ENCODE assay signal across 8 cellular contexts in the genomic region with DNA sequence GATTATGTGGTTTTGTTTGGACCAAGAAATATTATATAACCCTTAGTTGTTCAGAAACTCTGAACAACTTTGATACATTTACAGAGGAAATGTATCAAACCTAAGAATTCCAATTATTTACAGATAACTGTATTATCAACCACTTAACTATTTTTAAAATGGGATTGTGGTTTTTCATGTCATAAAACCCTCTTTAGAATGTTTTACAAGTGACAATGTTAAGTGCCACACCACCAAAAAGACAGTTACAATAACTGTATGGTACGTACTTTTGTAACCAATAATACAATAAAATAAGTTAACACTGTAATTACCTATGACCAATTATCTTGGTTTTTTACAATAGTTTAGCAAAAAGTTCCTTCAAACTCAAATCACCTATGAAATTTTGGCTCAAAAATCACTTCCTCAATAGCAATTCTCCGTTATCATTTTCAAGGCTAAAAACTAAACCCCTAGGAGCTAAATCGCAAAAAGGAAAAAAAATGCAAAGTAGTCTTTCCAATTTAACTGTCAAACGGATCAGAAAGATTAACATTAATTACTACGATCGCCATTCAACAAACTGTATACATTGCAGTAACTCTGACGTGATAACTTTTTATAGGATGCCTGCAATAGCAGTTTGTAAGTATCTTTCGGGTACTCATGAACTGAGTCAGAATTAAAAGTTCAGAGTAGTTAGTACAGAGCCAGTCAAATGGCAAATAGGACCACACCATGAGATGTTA. TPM values are rescaled to one million over a fixed set of nuclear protein-coding genes. Genes with fewer than 3 reads are reported as not detected.
DNase-seq lines count a peak whose midpoint lies in the region; ATAC-seq and TF ChIP-seq lines count a peak whose summit lies in the region.

No MANE protein-coding gene starts in this region.

- H3K36me3 Mint-ChIP-seq in MCF 10A (ENCODE audit: insufficient read depth, unreplicated experiment) = no peaks in the 10 kb centered on the region
- no peaks in the 10 kb centered on the region for H3K36me3 Mint-ChIP-seq in naive B cell

- H3K27me3 Mint-ChIP-seq in MCF 10A (ENCODE audit: insufficient read depth, unreplicated experiment) = no peaks in the 10 kb centered on the region
- H3K27me3 Mint-ChIP-seq in naive B cell = no peaks in the 10 kb centered on the region

- H3K4me1 Mint-ChIP-seq in MCF 10A (ENCODE audit: insufficient read depth, unreplicated experiment) (peaks cover 21% of the 10 kb centered on the region), naive B cell (peaks cover 5 to 29% (median 6%) of the 10 kb centered on the region in 3 donors)

- H3K9me3 ChIP-seq in BLaER1 = no peaks in the 10 kb centered on the region

- H3K27ac Mint-ChIP-seq in MCF 10A (ENCODE audit: low read depth, unreplicated experiment) (peak overlapping the region; percentile 92), naive B cell (peak overlapping the region; percentile 75 to 98 (median 92))

- peak overlapping the region; percentile 96 for H3K27ac ChIP-seq in BLaER1

- H3K4me3 Mint-ChIP-seq in MCF 10A (ENCODE audit: unreplicated experiment) (no peak overlapping the region), naive B cell (peak overlapping the region in 3 of 8 donors; percentile 94 to 98 (median 97))

- DNase-seq in MCF 10A (ENCODE audit: unreplicated experiment) (no peak), naive B cell (no peak), AG08396 (ENCODE audit: low spot score) (no peak), NOMO-1 treated with DMSO at 0.1 percent for 48 hours (lab: John Stamatoyannopoulos, UW; ENCODE audit: unreplicated experiment) (no peak), SKM-1 (lab: John Stamatoyannopoulos, UW; ENCODE audit: unreplicated experiment) (no peak)
- DNase-seq in stimulated activated CD4-positive, alpha-beta T cell treated with anti-CD3 and anti-CD28 coated beads, Interleukin-1b, Interleukin-23, amount 100 ng/mL, for 48 hours = no peak

- H3K9ac ChIP-seq in BLaER1 = peak overlapping the region; percentile 94

- TF ChIP-seq CTCF in MCF 10A (IDR thresholded peaks at IDR 0.05; ENCODE audit: unreplicated experiment) = no peak

- H3K27me3 ChIP-seq in BLaER1 = no peaks in the 10 kb centered on the region

- peaks cover 57% of the 10 kb centered on the region for H4K20me1 ChIP-seq in BLaER1

- ATAC-seq in HG03378 (IDR thresholded peaks at IDR 0.05; ENCODE audit: unreplicated experiment) (peak; percentile 11), naive B cell (ENCODE audit: low read depth in 2 of 2) (no peak)

- POLR2A ChIA-PET in MCF 10A (lab: Yijun Ruan, JAX) = interaction anchor here (0.5 to 3.9 kb wide), 5 partner anchors 10 to 58 kb away, joined by 3 to 22 read pairs (median 3); no protein-coding TSS in a partner anchor

- intact Hi-C loops in MCF 10A (cut with micrococcal nuclease) = loop anchor here (1.0 to 10.0 kb wide), 4 partner anchors 38 to 105 kb away; no protein-coding TSS in a partner anchor

- no peaks in the 10 kb centered on the region for H3K9me3 Mint-ChIP-seq in MCF 10A (ENCODE audit: unreplicated experiment)
- no peaks in the 10 kb centered on the region for H3K9me3 Mint-ChIP-seq in naive B cell

- BruUV-seq in MCF 10A (replicated peaks; lab: Mats Ljungman, UMichigan) = TSS peak; percentile 28

- CTCF ChIA-PET in MCF 10A (lab: Yijun Ruan, JAX) = interaction anchor here (0.6 kb wide), 1 partner anchor 53 kb away, joined by 3 read pairs; no protein-coding TSS in a partner anchor

- peak overlapping the region; percentile 87 for H3K4me3 ChIP-seq in BLaER1

- H3K4me1 ChIP-seq in BLaER1 = peaks cover 34% of the 10 kb centered on the region

- H3K36me3 ChIP-seq in BLaER1 = peaks cover 9% of the 10 kb centered on the region; the same call in 1 of the 2 replicates

- H3K4me2 ChIP-seq in BLaER1 = peak overlapping the region; percentile 83

RNA-seq across cellular contexts. Expression of a gene that starts 1.5 kb away (rescaled TPM):
- total RNA-seq in MCF 10A (2022) = 44.6 and 47.9 TPM in 2 replicates
- polyA plus RNA-seq in naive B cell (ENCODE audit: low read depth in 6 of 6) = 10 to 100 TPM; 25.3 to 63.9 (median 37.8) TPM
